ENCODE assay signal across 28 cellular contexts in genomic region chr22:47624277-47625012, GRCh38.
"Had no signal": no experiment of that assay in that cellular context is flagged by ENCODE, and none has a peak within 500 bp of the region (broad histone marks: within the 10 kb centered on the region; RNA-seq: fewer than 3 reads in every experiment).

No MANE protein-coding gene starts in this region.

- H3K36me3 ChIP-seq: cardiac muscle cell, gastrocnemius medialis, ovary, tibial artery had no signal

- ATAC-seq: activated CD4-positive, alpha-beta T cell treated with anti-CD3 and anti-CD28 coated beads for 36 hours; body of pancreas; esophagus mucosa; gastrocnemius medialis; naive thymus-derived CD4-positive, alpha-beta T cell; psoas muscle; right cardiac atrium; stimulated activated effector memory CD8-positive, alpha-beta T cell treated with anti-CD3 and anti-CD28 coated beads, Interleukin-12 subunit alpha, Interleukin-12 subunit beta, amount 100 ng/mL, for 72 hours; stimulated activated naive CD8-positive, alpha-beta T cell treated with anti-CD3 and anti-CD28 coated beads, Interleukin-15, amount 100 ng/mL, for 72 hours; T-helper 17 cell had no signal

- H3K4me1 ChIP-seq: body of pancreas, gastrocnemius medialis, psoas muscle, tibial artery had no signal

- H3K36me3 Mint-ChIP-seq: activated naive CD4-positive, alpha-beta T cell treated with anti-CD3 and anti-CD28 coated beads, Interleukin-2, amount 50 U/mL, for 24 hours; naive thymus-derived CD4-positive, alpha-beta T cell; stimulated activated effector memory CD8-positive, alpha-beta T cell treated with anti-CD3 and anti-CD28 coated beads, Interleukin-12 subunit alpha, Interleukin-12 subunit beta, amount 100 ng/mL, for 72 hours had no signal

- H3K27ac ChIP-seq: body of pancreas, cardiac muscle cell, gastrocnemius medialis, ovary, psoas muscle, tibial artery had no signal

- H3K27me3 Mint-ChIP-seq: activated B cell treated with CpG ODN at 0.5 μM for 24 hours had no signal

- H3K4me3 Mint-ChIP-seq: activated B cell treated with CpG ODN at 0.5 μM for 24 hours; activated CD4-positive, alpha-beta T cell treated with anti-CD3 and anti-CD28 coated beads for 36 hours; activated naive CD4-positive, alpha-beta T cell treated with anti-CD3 and anti-CD28 coated beads, Interleukin-2, amount 50 U/mL, for 24 hours; naive thymus-derived CD4-positive, alpha-beta T cell; stimulated activated effector memory CD8-positive, alpha-beta T cell treated with anti-CD3 and anti-CD28 coated beads, Interleukin-12 subunit alpha, Interleukin-12 subunit beta, amount 100 ng/mL, for 72 hours; stimulated activated naive CD8-positive, alpha-beta T cell treated with anti-CD3 and anti-CD28 coated beads, Interleukin-15, amount 100 ng/mL, for 72 hours; T-helper 17 cell had no signal

- H3K27me3 ChIP-seq: cardiac muscle cell, ovary had no signal

- H3K27ac Mint-ChIP-seq: activated B cell treated with CpG ODN at 0.5 μM for 24 hours; activated CD4-positive, alpha-beta T cell treated with anti-CD3 and anti-CD28 coated beads for 36 hours; activated naive CD4-positive, alpha-beta T cell treated with anti-CD3 and anti-CD28 coated beads, Interleukin-2, amount 50 U/mL, for 24 hours; naive thymus-derived CD4-positive, alpha-beta T cell; stimulated activated effector memory CD8-positive, alpha-beta T cell treated with anti-CD3 and anti-CD28 coated beads, Interleukin-12 subunit alpha, Interleukin-12 subunit beta, amount 100 ng/mL, for 72 hours; stimulated activated naive CD8-positive, alpha-beta T cell treated with anti-CD3 and anti-CD28 coated beads, Interleukin-15, amount 100 ng/mL, for 72 hours; T-helper 17 cell had no signal

- DNase-seq: activated B cell treated with CpG ODN at 0.5 μM for 24 hours; activated CD4-positive, alpha-beta T cell treated with anti-CD3 and anti-CD28 coated beads for 36 hours; activated CD4-positive, alpha-beta T cell treated with anti-CD3 and anti-CD28 coated beads, Interleukin-2, amount 50 U/mL, for 4 hours; activated gamma-delta T cell treated with Interleukin-2 at 50 U/mL for 16 hours; activated T-cell treated with anti-CD3 and anti-CD28 coated beads for 4 hours; anterior cingulate cortex; body of pancreas; dermis blood vessel endothelial cell; effector memory CD4-positive, alpha-beta T cell; gastrocnemius medialis; hypothalamus; mesenchymal stem cell; naive thymus-derived CD4-positive, alpha-beta T cell; psoas muscle; small intestine; stimulated activated CD4-positive, alpha-beta T cell treated with anti-CD3 and anti-CD28 coated beads, Interleukin-2, amount 100 ng/mL, for 24 hours; stimulated activated naive CD8-positive, alpha-beta T cell treated with anti-CD3 and anti-CD28 coated beads, Interleukin-15, amount 100 ng/mL, for 72 hours; SW 1271; T-helper 17 cell had no signal

- H3K4me1 Mint-ChIP-seq: activated B cell treated with CpG ODN at 0.5 μM for 24 hours; activated CD4-positive, alpha-beta T cell treated with anti-CD3 and anti-CD28 coated beads for 36 hours; activated naive CD4-positive, alpha-beta T cell treated with anti-CD3 and anti-CD28 coated beads, Interleukin-2, amount 50 U/mL, for 24 hours; naive thymus-derived CD4-positive, alpha-beta T cell; stimulated activated effector memory CD8-positive, alpha-beta T cell treated with anti-CD3 and anti-CD28 coated beads, Interleukin-12 subunit alpha, Interleukin-12 subunit beta, amount 100 ng/mL, for 72 hours; stimulated activated naive CD8-positive, alpha-beta T cell treated with anti-CD3 and anti-CD28 coated beads, Interleukin-15, amount 100 ng/mL, for 72 hours; T-helper 17 cell had no signal

- FAIRE-seq: endothelial cell of umbilical vein, small intestine, urothelium cell line had no signal

- H3K9me3 Mint-ChIP-seq: activated B cell treated with CpG ODN at 0.5 μM for 24 hours; activated naive CD4-positive, alpha-beta T cell treated with anti-CD3 and anti-CD28 coated beads, Interleukin-2, amount 50 U/mL, for 24 hours; stimulated activated effector memory CD8-positive, alpha-beta T cell treated with anti-CD3 and anti-CD28 coated beads, Interleukin-12 subunit alpha, Interleukin-12 subunit beta, amount 100 ng/mL, for 72 hours; stimulated activated naive CD8-positive, alpha-beta T cell treated with anti-CD3 and anti-CD28 coated beads, Interleukin-15, amount 100 ng/mL, for 72 hours had no signal

- H3K9me3 ChIP-seq: body of pancreas, gastrocnemius medialis, ovary, psoas muscle, tibial artery had no signal

- H3K4me3 ChIP-seq: body of pancreas, cardiac muscle cell, gastrocnemius medialis, ovary, psoas muscle, tibial artery had no signal
